In the genomic region with DNA sequence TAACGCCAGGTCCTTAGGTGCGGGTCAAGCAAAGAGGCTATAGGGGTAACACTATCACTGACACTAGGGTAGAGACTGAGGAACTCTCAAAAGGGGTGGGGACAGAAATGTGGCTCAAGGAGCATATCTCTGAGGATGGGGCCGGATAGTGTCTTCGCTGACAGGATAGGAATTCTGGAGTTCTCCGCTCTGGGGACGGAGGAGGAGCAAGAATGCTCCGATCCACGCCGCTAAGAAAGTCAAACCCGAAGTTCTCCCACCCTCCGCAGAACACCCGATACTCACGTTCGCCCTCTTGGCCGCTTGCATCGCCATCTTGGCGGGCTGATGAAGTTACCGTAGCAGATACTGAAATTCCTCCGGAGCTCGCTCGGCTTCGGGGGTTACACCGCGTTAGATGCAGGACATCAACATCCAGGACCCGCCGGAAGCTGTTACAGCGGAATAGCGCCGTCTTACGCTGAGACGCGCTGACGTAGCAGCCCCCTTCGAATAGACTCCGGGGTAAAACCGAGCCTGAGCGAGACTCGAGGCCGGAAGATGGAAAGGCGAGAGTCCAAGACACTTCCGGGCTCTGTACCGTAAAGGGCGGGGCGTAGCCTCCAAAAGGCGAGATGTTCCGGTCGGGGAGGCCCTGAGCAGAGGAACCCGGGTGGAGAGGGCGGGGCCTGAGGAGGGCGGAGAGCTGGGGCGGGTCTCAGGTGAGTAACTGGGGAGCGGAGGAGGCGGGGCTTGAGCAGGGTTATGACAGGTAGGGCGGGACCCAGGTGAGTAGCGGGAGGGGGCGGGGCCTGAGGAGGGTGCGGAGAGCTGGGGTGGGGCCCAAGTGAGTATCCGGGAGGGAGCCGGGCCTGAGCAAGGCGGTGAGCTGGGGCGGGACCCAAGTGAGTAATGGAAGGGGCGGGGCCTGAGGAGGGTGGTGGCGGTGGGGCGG, we compare ENCODE assay signal across 1 cellular context.
TF ChIP-seq lines count a peak whose summit lies in the region.

A gene with protein sequence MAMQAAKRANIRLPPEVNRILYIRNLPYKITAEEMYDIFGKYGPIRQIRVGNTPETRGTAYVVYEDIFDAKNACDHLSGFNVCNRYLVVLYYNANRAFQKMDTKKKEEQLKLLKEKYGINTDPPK (minus strand): TSS at position 412 of the 934 bp plus-strand sequence. CDS start 97 bp downstream, at position 315.

TF ChIP-seq in GM12878, 131 proteins besides CTCF, POLR2A, EP300 and RAD21 (continued from another document and continues in another):
- TF ChIP-seq, protein P1, sequence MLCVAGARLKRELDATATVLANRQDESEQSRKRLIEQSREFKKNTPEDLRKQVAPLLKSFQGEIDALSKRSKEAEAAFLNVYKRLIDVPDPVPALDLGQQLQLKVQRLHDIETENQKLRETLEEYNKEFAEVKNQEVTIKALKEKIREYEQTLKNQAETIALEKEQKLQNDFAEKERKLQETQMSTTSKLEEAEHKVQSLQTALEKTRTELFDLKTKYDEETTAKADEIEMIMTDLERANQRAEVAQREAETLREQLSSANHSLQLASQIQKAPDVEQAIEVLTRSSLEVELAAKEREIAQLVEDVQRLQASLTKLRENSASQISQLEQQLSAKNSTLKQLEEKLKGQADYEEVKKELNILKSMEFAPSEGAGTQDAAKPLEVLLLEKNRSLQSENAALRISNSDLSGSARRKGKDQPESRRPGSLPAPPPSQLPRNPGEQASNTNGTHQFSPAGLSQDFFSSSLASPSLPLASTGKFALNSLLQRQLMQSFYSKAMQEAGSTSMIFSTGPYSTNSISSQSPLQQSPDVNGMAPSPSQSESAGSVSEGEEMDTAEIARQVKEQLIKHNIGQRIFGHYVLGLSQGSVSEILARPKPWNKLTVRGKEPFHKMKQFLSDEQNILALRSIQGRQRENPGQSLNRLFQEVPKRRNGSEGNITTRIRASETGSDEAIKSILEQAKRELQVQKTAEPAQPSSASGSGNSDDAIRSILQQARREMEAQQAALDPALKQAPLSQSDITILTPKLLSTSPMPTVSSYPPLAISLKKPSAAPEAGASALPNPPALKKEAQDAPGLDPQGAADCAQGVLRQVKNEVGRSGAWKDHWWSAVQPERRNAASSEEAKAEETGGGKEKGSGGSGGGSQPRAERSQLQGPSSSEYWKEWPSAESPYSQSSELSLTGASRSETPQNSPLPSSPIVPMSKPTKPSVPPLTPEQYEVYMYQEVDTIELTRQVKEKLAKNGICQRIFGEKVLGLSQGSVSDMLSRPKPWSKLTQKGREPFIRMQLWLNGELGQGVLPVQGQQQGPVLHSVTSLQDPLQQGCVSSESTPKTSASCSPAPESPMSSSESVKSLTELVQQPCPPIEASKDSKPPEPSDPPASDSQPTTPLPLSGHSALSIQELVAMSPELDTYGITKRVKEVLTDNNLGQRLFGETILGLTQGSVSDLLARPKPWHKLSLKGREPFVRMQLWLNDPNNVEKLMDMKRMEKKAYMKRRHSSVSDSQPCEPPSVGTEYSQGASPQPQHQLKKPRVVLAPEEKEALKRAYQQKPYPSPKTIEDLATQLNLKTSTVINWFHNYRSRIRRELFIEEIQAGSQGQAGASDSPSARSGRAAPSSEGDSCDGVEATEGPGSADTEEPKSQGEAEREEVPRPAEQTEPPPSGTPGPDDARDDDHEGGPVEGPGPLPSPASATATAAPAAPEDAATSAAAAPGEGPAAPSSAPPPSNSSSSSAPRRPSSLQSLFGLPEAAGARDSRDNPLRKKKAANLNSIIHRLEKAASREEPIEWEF (IDR thresholded peaks at IDR 0.05; ENCODE audit: insufficient replicate concordance, low read depth, low read length), result no peak
- TF ChIP-seq SMAD5 (IDR thresholded peaks at IDR 0.05; ENCODE audit: low read depth) (peak; percentile 81; the same call in 1 of the 2 replicates), MTA2 (IDR thresholded peaks at IDR 0.05; ENCODE audit: low read depth) (peak; percentile 60), CBX5 (IDR thresholded peaks at IDR 0.05; ENCODE audit: low read depth) (peak; percentile 61; the same call in 1 of the 2 replicates), EED (IDR thresholded peaks at IDR 0.05; ENCODE audit: low read depth) (0 out of 2 replicates have a peak, but pooled peaks have one; percentile 33), RFX5 (IDR thresholded peaks at IDR 0.05; ENCODE audit: low read depth, low read length) (peak; percentile 62; the same call in 1 of the 2 replicates), RB1 (IDR thresholded peaks at IDR 0.05; ENCODE audit: borderline replicate concordance) (peak; percentile 96), EZH2 (IDR thresholded peaks at IDR 0.05; ENCODE audit: borderline replicate concordance, control insufficient read depth, low read depth, low read length) (no peak), SRF (IDR thresholded peaks at IDR 0.05; ENCODE audit: low read depth in 2 of 2, low read length in 2 of 2) (peak; percentile 99 to 100), ZNF24 (IDR thresholded peaks at IDR 0.05) (peak; percentile 15; the same call in 1 of the 2 replicates), SMARCA5 (IDR thresholded peaks at IDR 0.05) (peak; percentile 27; the same call in 1 of the 2 replicates), ZNF207 (IDR thresholded peaks at IDR 0.05; ENCODE audit: borderline replicate concordance) (peak; percentile 95), WRNIP1 (IDR thresholded peaks at IDR 0.05; ENCODE audit: borderline replicate concordance, low read depth, low read length) (0 out of 2 replicates have a peak, but pooled peaks have one; percentile 93), PAX5 (IDR thresholded peaks at IDR 0.05; ENCODE audit: borderline replicate concordance, low read depth, low read length) (no peak; the same call in 1 of the 2 replicates), SREBF2 (IDR thresholded peaks at IDR 0.05; ENCODE audit: low read length) (peak; percentile 52; the same call in 1 of the 2 replicates), NR2C2 (IDR thresholded peaks at IDR 0.05; ENCODE audit: borderline replicate concordance, control insufficient read depth, insufficient read length, low read depth) (no peak), CEBPB (IDR thresholded peaks at IDR 0.05; ENCODE audit: borderline replicate concordance in 1 of 2, low read depth in 2 of 2, low read length in 2 of 2) (no peak), NRF1 (conservative IDR thresholded peaks at IDR 0.05; ENCODE audit: low read depth, low read length) (no peak; the same call in 1 of the 2 replicates)
- TF ChIP-seq, protein P2, sequence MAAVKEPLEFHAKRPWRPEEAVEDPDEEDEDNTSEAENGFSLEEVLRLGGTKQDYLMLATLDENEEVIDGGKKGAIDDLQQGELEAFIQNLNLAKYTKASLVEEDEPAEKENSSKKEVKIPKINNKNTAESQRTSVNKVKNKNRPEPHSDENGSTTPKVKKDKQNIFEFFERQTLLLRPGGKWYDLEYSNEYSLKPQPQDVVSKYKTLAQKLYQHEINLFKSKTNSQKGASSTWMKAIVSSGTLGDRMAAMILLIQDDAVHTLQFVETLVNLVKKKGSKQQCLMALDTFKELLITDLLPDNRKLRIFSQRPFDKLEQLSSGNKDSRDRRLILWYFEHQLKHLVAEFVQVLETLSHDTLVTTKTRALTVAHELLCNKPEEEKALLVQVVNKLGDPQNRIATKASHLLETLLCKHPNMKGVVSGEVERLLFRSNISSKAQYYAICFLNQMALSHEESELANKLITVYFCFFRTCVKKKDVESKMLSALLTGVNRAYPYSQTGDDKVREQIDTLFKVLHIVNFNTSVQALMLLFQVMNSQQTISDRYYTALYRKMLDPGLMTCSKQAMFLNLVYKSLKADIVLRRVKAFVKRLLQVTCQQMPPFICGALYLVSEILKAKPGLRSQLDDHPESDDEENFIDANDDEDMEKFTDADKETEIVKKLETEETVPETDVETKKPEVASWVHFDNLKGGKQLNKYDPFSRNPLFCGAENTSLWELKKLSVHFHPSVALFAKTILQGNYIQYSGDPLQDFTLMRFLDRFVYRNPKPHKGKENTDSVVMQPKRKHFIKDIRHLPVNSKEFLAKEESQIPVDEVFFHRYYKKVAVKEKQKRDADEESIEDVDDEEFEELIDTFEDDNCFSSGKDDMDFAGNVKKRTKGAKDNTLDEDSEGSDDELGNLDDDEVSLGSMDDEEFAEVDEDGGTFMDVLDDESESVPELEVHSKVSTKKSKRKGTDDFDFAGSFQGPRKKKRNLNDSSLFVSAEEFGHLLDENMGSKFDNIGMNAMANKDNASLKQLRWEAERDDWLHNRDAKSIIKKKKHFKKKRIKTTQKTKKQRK (IDR thresholded peaks at IDR 0.05; ENCODE audit: low read depth, low read length), result no peak
- TF ChIP-seq, protein P3, sequence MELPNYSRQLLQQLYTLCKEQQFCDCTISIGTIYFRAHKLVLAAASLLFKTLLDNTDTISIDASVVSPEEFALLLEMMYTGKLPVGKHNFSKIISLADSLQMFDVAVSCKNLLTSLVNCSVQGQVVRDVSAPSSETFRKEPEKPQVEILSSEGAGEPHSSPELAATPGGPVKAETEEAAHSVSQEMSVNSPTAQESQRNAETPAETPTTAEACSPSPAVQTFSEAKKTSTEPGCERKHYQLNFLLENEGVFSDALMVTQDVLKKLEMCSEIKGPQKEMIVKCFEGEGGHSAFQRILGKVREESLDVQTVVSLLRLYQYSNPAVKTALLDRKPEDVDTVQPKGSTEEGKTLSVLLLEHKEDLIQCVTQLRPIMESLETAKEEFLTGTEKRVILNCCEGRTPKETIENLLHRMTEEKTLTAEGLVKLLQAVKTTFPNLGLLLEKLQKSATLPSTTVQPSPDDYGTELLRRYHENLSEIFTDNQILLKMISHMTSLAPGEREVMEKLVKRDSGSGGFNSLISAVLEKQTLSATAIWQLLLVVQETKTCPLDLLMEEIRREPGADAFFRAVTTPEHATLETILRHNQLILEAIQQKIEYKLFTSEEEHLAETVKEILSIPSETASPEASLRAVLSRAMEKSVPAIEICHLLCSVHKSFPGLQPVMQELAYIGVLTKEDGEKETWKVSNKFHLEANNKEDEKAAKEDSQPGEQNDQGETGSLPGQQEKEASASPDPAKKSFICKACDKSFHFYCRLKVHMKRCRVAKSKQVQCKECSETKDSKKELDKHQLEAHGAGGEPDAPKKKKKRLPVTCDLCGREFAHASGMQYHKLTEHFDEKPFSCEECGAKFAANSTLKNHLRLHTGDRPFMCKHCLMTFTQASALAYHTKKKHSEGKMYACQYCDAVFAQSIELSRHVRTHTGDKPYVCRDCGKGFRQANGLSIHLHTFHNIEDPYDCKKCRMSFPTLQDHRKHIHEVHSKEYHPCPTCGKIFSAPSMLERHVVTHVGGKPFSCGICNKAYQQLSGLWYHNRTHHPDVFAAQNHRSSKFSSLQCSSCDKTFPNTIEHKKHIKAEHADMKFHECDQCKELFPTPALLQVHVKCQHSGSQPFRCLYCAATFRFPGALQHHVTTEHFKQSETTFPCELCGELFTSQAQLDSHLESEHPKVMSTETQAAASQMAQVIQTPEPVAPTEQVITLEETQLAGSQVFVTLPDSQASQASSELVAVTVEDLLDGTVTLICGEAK (IDR thresholded peaks at IDR 0.05; ENCODE audit: borderline replicate concordance), result peak; percentile 99
- TF ChIP-seq, protein P4, sequence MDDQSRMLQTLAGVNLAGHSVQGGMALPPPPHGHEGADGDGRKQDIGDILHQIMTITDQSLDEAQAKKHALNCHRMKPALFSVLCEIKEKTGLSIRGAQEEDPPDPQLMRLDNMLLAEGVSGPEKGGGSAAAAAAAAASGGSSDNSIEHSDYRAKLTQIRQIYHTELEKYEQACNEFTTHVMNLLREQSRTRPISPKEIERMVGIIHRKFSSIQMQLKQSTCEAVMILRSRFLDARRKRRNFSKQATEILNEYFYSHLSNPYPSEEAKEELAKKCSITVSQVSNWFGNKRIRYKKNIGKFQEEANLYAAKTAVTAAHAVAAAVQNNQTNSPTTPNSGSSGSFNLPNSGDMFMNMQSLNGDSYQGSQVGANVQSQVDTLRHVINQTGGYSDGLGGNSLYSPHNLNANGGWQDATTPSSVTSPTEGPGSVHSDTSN (IDR thresholded peaks at IDR 0.05; ENCODE audit: insufficient replicate concordance, low read depth, low read length), result peak; percentile 23
- TF ChIP-seq, protein P5, sequence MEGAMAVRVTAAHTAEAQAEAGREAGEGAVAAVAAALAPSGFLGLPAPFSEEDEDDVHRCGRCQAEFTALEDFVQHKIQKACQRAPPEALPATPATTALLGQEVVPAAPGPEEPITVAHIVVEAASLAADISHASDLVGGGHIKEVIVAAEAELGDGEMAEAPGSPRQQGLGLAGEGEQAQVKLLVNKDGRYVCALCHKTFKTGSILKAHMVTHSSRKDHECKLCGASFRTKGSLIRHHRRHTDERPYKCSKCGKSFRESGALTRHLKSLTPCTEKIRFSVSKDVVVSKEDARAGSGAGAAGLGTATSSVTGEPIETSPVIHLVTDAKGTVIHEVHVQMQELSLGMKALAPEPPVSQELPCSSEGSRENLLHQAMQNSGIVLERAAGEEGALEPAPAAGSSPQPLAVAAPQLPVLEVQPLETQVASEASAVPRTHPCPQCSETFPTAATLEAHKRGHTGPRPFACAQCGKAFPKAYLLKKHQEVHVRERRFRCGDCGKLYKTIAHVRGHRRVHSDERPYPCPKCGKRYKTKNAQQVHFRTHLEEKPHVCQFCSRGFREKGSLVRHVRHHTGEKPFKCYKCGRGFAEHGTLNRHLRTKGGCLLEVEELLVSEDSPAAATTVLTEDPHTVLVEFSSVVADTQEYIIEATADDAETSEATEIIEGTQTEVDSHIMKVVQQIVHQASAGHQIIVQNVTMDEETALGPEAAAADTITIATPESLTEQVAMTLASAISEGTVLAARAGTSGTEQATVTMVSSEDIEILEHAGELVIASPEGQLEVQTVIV (IDR thresholded peaks at IDR 0.05; ENCODE audit: borderline replicate concordance, partially characterized antibody), result peak; percentile 92
- TF ChIP-seq, protein P6, sequence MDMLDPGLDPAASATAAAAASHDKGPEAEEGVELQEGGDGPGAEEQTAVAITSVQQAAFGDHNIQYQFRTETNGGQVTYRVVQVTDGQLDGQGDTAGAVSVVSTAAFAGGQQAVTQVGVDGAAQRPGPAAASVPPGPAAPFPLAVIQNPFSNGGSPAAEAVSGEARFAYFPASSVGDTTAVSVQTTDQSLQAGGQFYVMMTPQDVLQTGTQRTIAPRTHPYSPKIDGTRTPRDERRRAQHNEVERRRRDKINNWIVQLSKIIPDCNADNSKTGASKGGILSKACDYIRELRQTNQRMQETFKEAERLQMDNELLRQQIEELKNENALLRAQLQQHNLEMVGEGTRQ (IDR thresholded peaks at IDR 0.05; ENCODE audit: borderline replicate concordance, low read depth, low read length), result no peak
- TF ChIP-seq, protein P7, sequence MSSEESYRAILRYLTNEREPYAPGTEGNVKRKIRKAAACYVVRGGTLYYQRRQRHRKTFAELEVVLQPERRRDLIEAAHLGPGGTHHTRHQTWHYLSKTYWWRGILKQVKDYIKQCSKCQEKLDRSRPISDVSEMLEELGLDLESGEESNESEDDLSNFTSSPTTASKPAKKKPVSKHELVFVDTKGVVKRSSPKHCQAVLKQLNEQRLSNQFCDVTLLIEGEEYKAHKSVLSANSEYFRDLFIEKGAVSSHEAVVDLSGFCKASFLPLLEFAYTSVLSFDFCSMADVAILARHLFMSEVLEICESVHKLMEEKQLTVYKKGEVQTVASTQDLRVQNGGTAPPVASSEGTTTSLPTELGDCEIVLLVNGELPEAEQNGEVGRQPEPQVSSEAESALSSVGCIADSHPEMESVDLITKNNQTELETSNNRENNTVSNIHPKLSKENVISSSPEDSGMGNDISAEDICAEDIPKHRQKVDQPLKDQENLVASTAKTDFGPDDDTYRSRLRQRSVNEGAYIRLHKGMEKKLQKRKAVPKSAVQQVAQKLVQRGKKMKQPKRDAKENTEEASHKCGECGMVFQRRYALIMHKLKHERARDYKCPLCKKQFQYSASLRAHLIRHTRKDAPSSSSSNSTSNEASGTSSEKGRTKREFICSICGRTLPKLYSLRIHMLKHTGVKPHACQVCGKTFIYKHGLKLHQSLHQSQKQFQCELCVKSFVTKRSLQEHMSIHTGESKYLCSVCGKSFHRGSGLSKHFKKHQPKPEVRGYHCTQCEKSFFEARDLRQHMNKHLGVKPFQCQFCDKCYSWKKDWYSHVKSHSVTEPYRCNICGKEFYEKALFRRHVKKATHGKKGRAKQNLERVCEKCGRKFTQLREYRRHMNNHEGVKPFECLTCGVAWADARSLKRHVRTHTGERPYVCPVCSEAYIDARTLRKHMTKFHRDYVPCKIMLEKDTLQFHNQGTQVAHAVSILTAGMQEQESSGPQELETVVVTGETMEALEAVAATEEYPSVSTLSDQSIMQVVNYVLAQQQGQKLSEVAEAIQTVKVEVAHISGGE (CRISPR knock-in tag; IDR thresholded peaks at IDR 0.05), result peak; percentile 92
